In genomic region chr1:229407206-229408026, GRCh38 we compare ENCODE assay signal across 11 cellular contexts. TPM values are rescaled to one million over a fixed set of nuclear protein-coding genes. Genes with fewer than 3 reads are reported as not detected.
A peak's percentile ranks its signal among the peaks of the same experiment; 100 is the strongest.
DNase-seq lines count a peak whose midpoint lies in the region; ATAC-seq, FAIRE-seq and TF ChIP-seq lines count a peak whose summit lies in the region.
"Had no signal": no experiment of that assay in that cellular context is flagged by ENCODE, and none has a peak within 500 bp of the region (broad histone marks: within the 10 kb centered on the region; RNA-seq: fewer than 3 reads in every experiment).

No MANE protein-coding gene starts in this region.

- H3K9me3 ChIP-seq in GM12878 (replicated peaks; ENCODE audit: control insufficient read depth, insufficient read depth, low read length) (no peaks in the 10 kb centered on the region), suprapubic skin (no peaks in the 10 kb centered on the region)

- ATAC-seq in GM12878 (peak; percentile 23; the same call in 2 of the 3 replicates), memory B cell (ENCODE audit: low read depth) (peak; percentile 36), GM19397 (IDR thresholded peaks at IDR 0.05; ENCODE audit: unreplicated experiment) (no peak), HG02610 (IDR thresholded peaks at IDR 0.05; ENCODE audit: unreplicated experiment) (no peak)

- H3K27ac ChIP-seq in GM12878 (ENCODE audit: control insufficient read depth, insufficient read depth) (no peak overlapping the region), suprapubic skin (no peak overlapping the region)

- H3K4me1 ChIP-seq in GM12878 (ENCODE audit: control insufficient read depth, insufficient read depth, low read length), result no peaks in the 10 kb centered on the region
- peaks cover 46% of the 10 kb centered on the region for H3K4me1 ChIP-seq in suprapubic skin

- 29% methylated on average over 63 of the region's 68 CpGs for WGBS in GM12878 (ENCODE audit: insufficient coverage, insufficient replicate concordance, low lambda C conversion rate, missing lambda C conversion rate)
- WGBS in suprapubic skin, result 9% methylated on average over 56 of the region's 68 CpGs

- SMC1A ChIA-PET in GM12878 (lab: Charles Lee; ENCODE audit: uncharacterized antibody, unreplicated experiment), result no interaction called here

- peaks cover 17% of the 10 kb centered on the region for H3K4me1 Mint-ChIP-seq in activated CD4-positive, alpha-beta memory T cell treated with anti-CD3 and anti-CD28 coated beads for 36 hours (ENCODE audit: low read depth)
- peaks cover 18% of the 10 kb centered on the region for H3K4me1 Mint-ChIP-seq in activated CD4-positive, alpha-beta memory T cell treated with anti-CD3 and anti-CD28 coated beads, Interleukin-2, amount 10 ng/mL, durations not matched to agents 7 days and 5 days
- peaks cover 14% of the 10 kb centered on the region for H3K4me1 Mint-ChIP-seq in memory B cell
- H3K4me1 Mint-ChIP-seq in activated T-helper 1 cell treated with anti-CD3 and anti-CD28 coated beads, Interleukin-12 subunit alpha, Interleukin-12 subunit beta, Interleukin-2, Interleukin-4 antibody, amounts not matched to agents 30 ng/mL and 10 ng/mL and 1 ng/mL, durations not matched to agents 14 hours and 24 hours and 36 hours (ENCODE audit: low read depth), result peaks cover 14% of the 10 kb centered on the region

- no peak overlapping the region for H2AFZ ChIP-seq in GM12878 (ENCODE audit: control insufficient read depth, low read depth, low read length)

- no peak for TF ChIP-seq RAD21 in GM12878 (IDR thresholded peaks at IDR 0.05; ENCODE audit: insufficient read depth, low read depth, low read length)

- POLR2A ChIA-PET in activated CD4-positive, alpha-beta memory T cell treated with anti-CD3 and anti-CD28 coated beads for 36 hours (lab: Charles Lee), result no interaction called here
- POLR2A ChIA-PET in activated CD4-positive, alpha-beta memory T cell treated with anti-CD3 and anti-CD28 coated beads, Interleukin-2, amount 10 ng/mL, durations not matched to agents 7 days and 5 days (lab: Charles Lee), result no interaction called here
- POLR2A ChIA-PET in GM12878 (lab: Charles Lee), result no interaction called here

- TF ChIP-seq POLR2A in GM12878 (IDR thresholded peaks at IDR 0.05; ENCODE audit: low read depth, low read length) (no peak), suprapubic skin (IDR thresholded peaks at IDR 0.05) (no peak)

- H3K27ac Mint-ChIP-seq in activated CD4-positive, alpha-beta memory T cell treated with anti-CD3 and anti-CD28 coated beads for 36 hours, result no peak overlapping the region
- no peak overlapping the region for H3K27ac Mint-ChIP-seq in activated CD4-positive, alpha-beta memory T cell treated with anti-CD3 and anti-CD28 coated beads, Interleukin-2, amount 10 ng/mL, durations not matched to agents 7 days and 5 days
- H3K27ac Mint-ChIP-seq in memory B cell, result no peak overlapping the region
- H3K27ac Mint-ChIP-seq in activated T-helper 1 cell treated with anti-CD3 and anti-CD28 coated beads, Interleukin-12 subunit alpha, Interleukin-12 subunit beta, Interleukin-2, Interleukin-4 antibody, amounts not matched to agents 30 ng/mL and 10 ng/mL and 1 ng/mL, durations not matched to agents 14 hours and 24 hours and 36 hours, result no peak overlapping the region

- no peaks in the 10 kb centered on the region for H3K36me3 Mint-ChIP-seq in activated CD4-positive, alpha-beta memory T cell treated with anti-CD3 and anti-CD28 coated beads for 36 hours
- H3K36me3 Mint-ChIP-seq in activated CD4-positive, alpha-beta memory T cell treated with anti-CD3 and anti-CD28 coated beads, Interleukin-2, amount 10 ng/mL, durations not matched to agents 7 days and 5 days (ENCODE audit: low read depth), result no peaks in the 10 kb centered on the region
- H3K36me3 Mint-ChIP-seq in memory B cell, result no peaks in the 10 kb centered on the region
- no peaks in the 10 kb centered on the region for H3K36me3 Mint-ChIP-seq in activated T-helper 1 cell treated with anti-CD3 and anti-CD28 coated beads, Interleukin-12 subunit alpha, Interleukin-12 subunit beta, Interleukin-2, Interleukin-4 antibody, amounts not matched to agents 30 ng/mL and 10 ng/mL and 1 ng/mL, durations not matched to agents 14 hours and 24 hours and 36 hours (ENCODE audit: low read depth)

- BruUV-seq in GM12878 (replicated peaks; lab: Mats Ljungman, UMichigan), result no TSS peak

- TF ChIP-seq EP300 in GM12878 (IDR thresholded peaks at IDR 0.05; ENCODE audit: borderline replicate concordance in 1 of 2, control insufficient read depth in 1 of 2, low read depth in 2 of 2, low read length in 2 of 2), result no peak
- TF ChIP-seq EP300 in suprapubic skin (IDR thresholded peaks at IDR 0.05), result no peak

- H3K9ac ChIP-seq in GM12878 (ENCODE audit: control insufficient read depth, insufficient read depth, low read length), result no peak overlapping the region

- no peaks in the 10 kb centered on the region for H4K20me1 ChIP-seq in GM12878 (ENCODE audit: control insufficient read depth, insufficient read depth)

- H3K4me3 ChIP-seq in GM12878, result no peak overlapping the region
- H3K4me3 ChIP-seq in suprapubic skin, result peak overlapping the region; percentile 43

- peaks cover 62% of the 10 kb centered on the region for H3K27me3 Mint-ChIP-seq in activated CD4-positive, alpha-beta memory T cell treated with anti-CD3 and anti-CD28 coated beads for 36 hours
- H3K27me3 Mint-ChIP-seq in activated CD4-positive, alpha-beta memory T cell treated with anti-CD3 and anti-CD28 coated beads, Interleukin-2, amount 10 ng/mL, durations not matched to agents 7 days and 5 days, result peaks cover 65% of the 10 kb centered on the region
- H3K27me3 Mint-ChIP-seq in memory B cell, result peaks cover 30% of the 10 kb centered on the region
- H3K27me3 Mint-ChIP-seq in activated T-helper 1 cell treated with anti-CD3 and anti-CD28 coated beads, Interleukin-12 subunit alpha, Interleukin-12 subunit beta, Interleukin-2, Interleukin-4 antibody, amounts not matched to agents 30 ng/mL and 10 ng/mL and 1 ng/mL, durations not matched to agents 14 hours and 24 hours and 36 hours (ENCODE audit: insufficient read depth), result peaks cover 74% of the 10 kb centered on the region

- no peaks in the 10 kb centered on the region for H3K79me2 ChIP-seq in GM12878 (ENCODE audit: control insufficient read depth, insufficient read depth, low read length)

- no peaks in the 10 kb centered on the region for H3K9me3 Mint-ChIP-seq in activated CD4-positive, alpha-beta memory T cell treated with anti-CD3 and anti-CD28 coated beads for 36 hours
- no peaks in the 10 kb centered on the region for H3K9me3 Mint-ChIP-seq in activated CD4-positive, alpha-beta memory T cell treated with anti-CD3 and anti-CD28 coated beads, Interleukin-2, amount 10 ng/mL, durations not matched to agents 7 days and 5 days
- H3K9me3 Mint-ChIP-seq in memory B cell, result no peaks in the 10 kb centered on the region
- no peaks in the 10 kb centered on the region for H3K9me3 Mint-ChIP-seq in activated T-helper 1 cell treated with anti-CD3 and anti-CD28 coated beads, Interleukin-12 subunit alpha, Interleukin-12 subunit beta, Interleukin-2, Interleukin-4 antibody, amounts not matched to agents 30 ng/mL and 10 ng/mL and 1 ng/mL, durations not matched to agents 14 hours and 24 hours and 36 hours

- TF ChIP-seq CTCF in GM12878 (IDR thresholded peaks at IDR 0.05 in 2 of 3, conservative IDR thresholded peaks at IDR 0.05 in 1 of 3; ENCODE audit: control insufficient read depth in 2 of 3, extremely low read depth in 1 of 3, insufficient read depth in 1 of 3, low read depth in 3 of 3, low read length in 3 of 3) (no peak), suprapubic skin (IDR thresholded peaks at IDR 0.05) (no peak)

- no peak for FAIRE-seq in GM12878 (lab: Jason Lieb, UNC)
- FAIRE-seq: GM19239 had no signal

- H3K27me3 ChIP-seq in GM12878 (replicated peaks in 1 of 2; ENCODE audit: control insufficient read depth in 2 of 2, insufficient read depth in 2 of 2, low read length in 1 of 2), result peaks cover 14 to 19% of the 10 kb centered on the region in 2 experiments
- peaks cover 70% of the 10 kb centered on the region for H3K27me3 ChIP-seq in suprapubic skin

- in situ Hi-C loops in GM12878 (cut with MboI), result no loop called here

- H3K4me3 Mint-ChIP-seq in activated CD4-positive, alpha-beta memory T cell treated with anti-CD3 and anti-CD28 coated beads for 36 hours, result peak overlapping the region; percentile 32
- H3K4me3 Mint-ChIP-seq in activated CD4-positive, alpha-beta memory T cell treated with anti-CD3 and anti-CD28 coated beads, Interleukin-2, amount 10 ng/mL, durations not matched to agents 7 days and 5 days, result no peak overlapping the region
- peak overlapping the region; percentile 79 for H3K4me3 Mint-ChIP-seq in memory B cell
- H3K4me3 Mint-ChIP-seq in activated T-helper 1 cell treated with anti-CD3 and anti-CD28 coated beads, Interleukin-12 subunit alpha, Interleukin-12 subunit beta, Interleukin-2, Interleukin-4 antibody, amounts not matched to agents 30 ng/mL and 10 ng/mL and 1 ng/mL, durations not matched to agents 14 hours and 24 hours and 36 hours, result no peak overlapping the region

- no peaks in the 10 kb centered on the region for H3K36me3 ChIP-seq in GM12878 (ENCODE audit: control insufficient read depth in 2 of 2, insufficient read depth in 2 of 2, low read length in 1 of 2)
- no peaks in the 10 kb centered on the region for H3K36me3 ChIP-seq in suprapubic skin

- DNase-seq in activated CD4-positive, alpha-beta memory T cell treated with anti-CD3 and anti-CD28 coated beads for 36 hours, result no peak
- no peak for DNase-seq in activated CD4-positive, alpha-beta memory T cell treated with anti-CD3 and anti-CD28 coated beads, Interleukin-2, amount 10 ng/mL, durations not matched to agents 7 days and 5 days
- no peak for DNase-seq in GM12878 (ENCODE audit: low read depth, low spot score)
- DNase-seq in memory B cell (ENCODE audit: low spot score in 2 of 2), result peak in 1 of 2 donors; percentile 34
- DNase-seq in suprapubic skin (ENCODE audit: low spot score in 2 of 2), result no peak
- no peak for DNase-seq in activated T-helper 1 cell treated with anti-CD3 and anti-CD28 coated beads, Interleukin-12 subunit alpha, Interleukin-12 subunit beta, Interleukin-2, Interleukin-4 antibody, amounts not matched to agents 30 ng/mL and 10 ng/mL and 1 ng/mL, durations not matched to agents 14 hours and 24 hours and 36 hours (ENCODE audit: low spot score)
- DNase-seq: OCI-M1 had no signal

- intact Hi-C loops in activated CD4-positive, alpha-beta memory T cell treated with anti-CD3 and anti-CD28 coated beads for 36 hours (cut with micrococcal nuclease), result no loop called here
- intact Hi-C loops in GM12878 (cut with micrococcal nuclease; ENCODE audit: unreplicated experiment), result no loop called here
- intact Hi-C loops in activated T-helper 1 cell treated with anti-CD3 and anti-CD28 coated beads, Interleukin-12 subunit alpha, Interleukin-12 subunit beta, Interleukin-2, Interleukin-4 antibody, amounts not matched to agents 30 ng/mL and 10 ng/mL and 1 ng/mL, durations not matched to agents 14 hours and 24 hours and 36 hours (cut with micrococcal nuclease), result loop anchor here (2.0 kb wide), 1 partner anchor 23 kb away; no protein-coding TSS in a partner anchor

- H3K4me2 ChIP-seq in GM12878 (ENCODE audit: control insufficient read depth, insufficient read depth), result 0 out of 2 replicates have a peak overlapping the region, but pooled peaks have one; percentile 9

- CTCF ChIA-PET in activated CD4-positive, alpha-beta memory T cell treated with anti-CD3 and anti-CD28 coated beads for 36 hours (lab: Charles Lee), result interaction anchor here (1.0 to 1.6 kb wide), 2 partner anchors 63 to 149 kb away, joined by 3 read pairs; no protein-coding TSS in a partner anchor
- CTCF ChIA-PET in activated CD4-positive, alpha-beta memory T cell treated with anti-CD3 and anti-CD28 coated beads, Interleukin-2, amount 10 ng/mL, durations not matched to agents 7 days and 5 days (lab: Charles Lee), result interaction anchor here (0.5 kb wide), 1 partner anchor 36 kb away, joined by 3 read pairs; no protein-coding TSS in a partner anchor
- CTCF ChIA-PET in GM12878 (lab: Yijun Ruan, JAX), result interaction anchor here (0.6 to 1.7 kb wide), 3 partner anchors 10 to 177 kb away, joined by 3 read pairs; no protein-coding TSS in a partner anchor

- RAD21 ChIA-PET in GM12878 (lab: Charles Lee; ENCODE audit: unreplicated experiment), result no interaction called here

RNA-seq across cellular contexts. Expression of gene ACTA1, which starts 26.5 kb away (rescaled TPM):
- not detected for total RNA-seq in activated CD4-positive, alpha-beta memory T cell treated with anti-CD3 and anti-CD28 coated beads for 36 hours
- not detected for total RNA-seq in activated CD4-positive, alpha-beta memory T cell treated with anti-CD3 and anti-CD28 coated beads, Interleukin-2, amount 10 ng/mL, durations not matched to agents 7 days and 5 days
- not detected in 2 replicates for total RNA-seq in GM12878 (2013; cell fraction: nucleolus; rRNA removed)
- total RNA-seq in GM12878 (2014; rRNA removed) (not detected in 2 replicates), GM12878 (2014; rRNA removed; fragmentation: Illumina TruSeq; extraction: Trizol) (not detected in 2 replicates), GM12878 (2021) (not detected in 2 replicates), suprapubic skin (1 to 10 TPM in 3 of 4 donors, under 1 TPM in 1; 0.59 to 2.6 (median 1.7) TPM)
- not detected for polyA plus RNA-seq in GM12878 (2011; ENCODE audit: low read depth)
- polyA plus RNA-seq in GM12878 (2011; rRNA removed) (0.05 TPM in 1 of 2 replicates, not detected in the other), GM12878 (2014; fragmentation: Illumina TruSeq; extraction: Trizol) (not detected in 2 replicates), GM12878 (2014; fragmentation: Nextera tagmentation; extraction: Ambion mirVana) (not detected), GM12878 (2014; rRNA removed) (0.35 TPM in 1 of 2 replicates, not detected in the other), GM12878 (2016; fragmentation: Nextera tagmentation; extraction: Ambion mirVana) (under 1 TPM in 1 of 2 experiments, not detected in 1; 0.12 TPM)
- polyA plus RNA-seq in GM12878 (2011; cell fraction: cytosol; rRNA removed), result 0.10 and 0.12 TPM in 2 replicates
- polyA plus RNA-seq in GM12878 (2011; cell fraction: nucleus; rRNA removed), result 0.36 and 0.80 TPM in 2 replicates
- polyA plus RNA-seq in GM12878 (2012), result not detected in 2 replicates
- 0.15 TPM in 1 of 2 replicates, not detected in the other for polyA minus RNA-seq in GM12878 (2011; rRNA and poly(A)+ RNA removed)
- polyA minus RNA-seq in GM12878 (2011; cell fraction: cytosol; rRNA and poly(A)+ RNA removed), result not detected in 2 replicates
- not detected in 2 replicates for polyA minus RNA-seq in GM12878 (2011; cell fraction: nucleus; rRNA and poly(A)+ RNA removed)
- 0.20 TPM in 1 of 2 replicates, not detected in the other for total RNA-seq in activated T-helper 1 cell treated with anti-CD3 and anti-CD28 coated beads, Interleukin-12 subunit alpha, Interleukin-12 subunit beta, Interleukin-2, Interleukin-4 antibody, amounts not matched to agents 30 ng/mL and 10 ng/mL and 1 ng/mL, durations not matched to agents 14 hours and 24 hours and 36 hours
- total RNA-seq: glomerular endothelial cell had no signal

Comparison
In these comparisons a context has a peak if more than half of its experiments do, and no peak if none do; other contexts are left out.
1. H3K4me3 Mint-ChIP-seq: peak in activated CD4-positive, alpha-beta memory T cell treated with anti-CD3 and anti-CD28 coated beads for 36 hours (single experiment) and memory B cell (single experiment); none in activated CD4-positive, alpha-beta memory T cell treated with anti-CD3 and anti-CD28 coated beads, Interleukin-2, amount 10 ng/mL, durations not matched to agents 7 days and 5 days (single experiment) and activated T-helper 1 cell treated with anti-CD3 and anti-CD28 coated beads, Interleukin-12 subunit alpha, Interleukin-12 subunit beta, Interleukin-2, Interleukin-4 antibody, amounts not matched to agents 30 ng/mL and 10 ng/mL and 1 ng/mL, durations not matched to agents 14 hours and 24 hours and 36 hours (single experiment).
2. ATAC-seq: peak in GM12878 (single experiment) and memory B cell (single experiment); none in GM19397 (single experiment) and HG02610 (single experiment).